ENCODE assay signal across 18 cellular contexts in genomic region chr14:65204056-65204455, GRCh38.
A peak's percentile ranks its signal among the peaks of the same experiment; 100 is the strongest.
DNase-seq lines count a peak whose midpoint lies in the region; ATAC-seq and TF ChIP-seq lines count a peak whose summit lies in the region.
"Had no signal": no experiment of that assay in that cellular context is flagged by ENCODE, and none has a peak within 500 bp of the region (broad histone marks: within the 10 kb centered on the region; RNA-seq: fewer than 3 reads in every experiment).

No MANE protein-coding gene starts in this region.

- H3K27me3 Mint-ChIP-seq in memory B cell (no peaks in the 10 kb centered on the region), Calu3 (ENCODE audit: unreplicated experiment) (no peaks in the 10 kb centered on the region)

- ATAC-seq in DND-41 (ENCODE audit: insufficient read depth, low read depth) (no peak), memory B cell (ENCODE audit: low read depth) (no peak), GM21619 (IDR thresholded peaks at IDR 0.05; ENCODE audit: unreplicated experiment) (no peak)
- ATAC-seq: CD8-positive, alpha-beta T cell; Panc1 had no signal

- peaks cover 48 to 56% (median 51%) of the 10 kb centered on the region in 10 experiments for H3K4me1 ChIP-seq in BLaER1 treated with 17β-estradiol and CSF1 and Interleukin-3, amounts not matched to agents 10 nM and 100 nM
- H3K4me1 ChIP-seq in DND-41 (ENCODE audit: insufficient read depth, low read length) (peaks cover 51% of the 10 kb centered on the region), OCI-LY3 (ENCODE audit: low read length) (peaks cover 45% of the 10 kb centered on the region)

- peaks cover 9 to 17% (median 14%) of the 10 kb centered on the region in 11 experiments; a peak in 20 of 22 replicates for H3K9me3 ChIP-seq in BLaER1 treated with 17β-estradiol and CSF1 and Interleukin-3, amounts not matched to agents 10 nM and 100 nM (replicated peaks in 1 of 11)
- H3K9me3 ChIP-seq in DND-41 (ENCODE audit: insufficient read depth, low read length, severe bottlenecking) (no peaks in the 10 kb centered on the region), OCI-LY3 (ENCODE audit: insufficient read depth, low read length) (peaks cover 5% of the 10 kb centered on the region; the same call in 1 of the 2 replicates)
- H3K9me3 ChIP-seq: SJSA1 had no signal

- H3K9ac ChIP-seq in BLaER1 treated with 17β-estradiol and CSF1 and Interleukin-3, amounts not matched to agents 10 nM and 100 nM: no peak overlapping the region
- H3K9ac ChIP-seq in DND-41 (ENCODE audit: low read depth, low read length): no peak overlapping the region
- H3K9ac ChIP-seq in OCI-LY3 (ENCODE audit: low read length): no peak overlapping the region

- TF ChIP-seq CTCF in DND-41 (IDR thresholded peaks at IDR 0.05; ENCODE audit: borderline replicate concordance, extremely low read depth, low read length, poor library complexity, severe bottlenecking): no peak
- no peak for TF ChIP-seq CTCF in OCI-LY3 (IDR thresholded peaks at IDR 0.05; ENCODE audit: low read depth, low read length)
- no peak for TF ChIP-seq CTCF in Calu3 (IDR thresholded peaks at IDR 0.05; ENCODE audit: unreplicated experiment)

- DNase-seq in DND-41 (no peak), memory B cell (ENCODE audit: low spot score in 2 of 2) (no peak), Calu3 (no peak), NCI-H2081 treated with DMSO at 0.1 percent for 48 hours (lab: John Stamatoyannopoulos, UW) (no peak)
- DNase-seq: AML-193; CD8-positive, alpha-beta T cell; H9; KBM-7; NCI-H1048; NCI-H1436; NCI-H1930; NCI-H345; NCI-H526 had no signal

- no peaks in the 10 kb centered on the region for H4K20me1 ChIP-seq in BLaER1 treated with 17β-estradiol and CSF1 and Interleukin-3, amounts not matched to agents 10 nM and 100 nM
- H4K20me1 ChIP-seq in DND-41 (ENCODE audit: insufficient read depth, low read length) (no peaks in the 10 kb centered on the region), OCI-LY3 (ENCODE audit: insufficient read depth, low read length) (peaks cover 12% of the 10 kb centered on the region)

- H3K4me3 ChIP-seq in BLaER1 treated with 17β-estradiol and CSF1 and Interleukin-3, amounts not matched to agents 10 nM and 100 nM: no peak overlapping the region
- H3K4me3 ChIP-seq in DND-41 (ENCODE audit: low read depth in 1 of 2, low read length in 2 of 2) (no peak overlapping the region), OCI-LY3 (ENCODE audit: low read length) (no peak overlapping the region)
- H3K4me3 ChIP-seq: SJSA1 had no signal

- CTCF ChIA-PET in Calu3 (lab: Charles Lee): no interaction called here

- H3K4me2 ChIP-seq in BLaER1 treated with 17β-estradiol and CSF1 and Interleukin-3, amounts not matched to agents 10 nM and 100 nM: peak overlapping the region; percentile 73 to 98 (median 89)
- no peak overlapping the region for H3K4me2 ChIP-seq in DND-41 (ENCODE audit: insufficient read depth, low read length)
- 0 out of 2 replicates have a peak overlapping the region, but pooled peaks have one; percentile 97 for H3K4me2 ChIP-seq in OCI-LY3 (ENCODE audit: low read length)

- no TSS peak for BruUV-seq in Calu3 (replicated peaks; lab: Mats Ljungman, UMichigan)

- H3K9me3 Mint-ChIP-seq in memory B cell (no peaks in the 10 kb centered on the region), Calu3 (ENCODE audit: low read depth, unreplicated experiment) (no peaks in the 10 kb centered on the region)

- H3K4me1 Mint-ChIP-seq in memory B cell (peaks cover 47% of the 10 kb centered on the region), Calu3 (ENCODE audit: low read depth, unreplicated experiment) (no peaks in the 10 kb centered on the region)

- H3K27ac ChIP-seq in BLaER1 treated with 17β-estradiol and CSF1 and Interleukin-3, amounts not matched to agents 10 nM and 100 nM: peak overlapping the region in 2 of 11 experiments; percentile 68 to 80; a peak in 1 of 22 replicates
- H3K27ac ChIP-seq in DND-41 (ENCODE audit: low read length) (peak overlapping the region; percentile 98), OCI-LY3 (ENCODE audit: low read length) (no peak overlapping the region)
- H3K27ac ChIP-seq: SJSA1 had no signal

- H2AFZ ChIP-seq in DND-41 (ENCODE audit: low read depth, low read length) (no peak overlapping the region), OCI-LY3 (ENCODE audit: low read depth, low read length) (no peak overlapping the region)

- peak overlapping the region; percentile 94 for H3K27ac Mint-ChIP-seq in memory B cell
- H3K27ac Mint-ChIP-seq in Calu3 (ENCODE audit: unreplicated experiment): no peak overlapping the region
- H3K27ac Mint-ChIP-seq: CD8-positive, alpha-beta T cell; H9 had no signal

- H3K27me3 ChIP-seq in BLaER1 treated with 17β-estradiol and CSF1 and Interleukin-3, amounts not matched to agents 10 nM and 100 nM: no peaks in the 10 kb centered on the region
- H3K27me3 ChIP-seq in DND-41 (ENCODE audit: insufficient read depth, low read length, poor library complexity) (no peaks in the 10 kb centered on the region), OCI-LY3 (ENCODE audit: low read depth, low read length) (peaks cover 66% of the 10 kb centered on the region)
- H3K27me3 ChIP-seq: SJSA1 had no signal

- H3K4me3 Mint-ChIP-seq in memory B cell: no peak overlapping the region
- H3K4me3 Mint-ChIP-seq in Calu3 (ENCODE audit: low read depth, unreplicated experiment): no peak overlapping the region
- H3K4me3 Mint-ChIP-seq: CD8-positive, alpha-beta T cell; H9 had no signal

- no peaks in the 10 kb centered on the region for H3K79me2 ChIP-seq in DND-41 (ENCODE audit: insufficient read depth, low read length)
- H3K79me2 ChIP-seq in OCI-LY3 (ENCODE audit: low read length): no peaks in the 10 kb centered on the region

- H3K36me3 Mint-ChIP-seq in memory B cell: no peaks in the 10 kb centered on the region
- H3K36me3 Mint-ChIP-seq in Calu3 (ENCODE audit: insufficient read depth, unreplicated experiment): no peaks in the 10 kb centered on the region
- H3K36me3 Mint-ChIP-seq: CD8-positive, alpha-beta T cell had no signal

- intact Hi-C loops in Calu3 (cut with micrococcal nuclease; ENCODE audit: unreplicated experiment): no loop called here

- H3K36me3 ChIP-seq in BLaER1 treated with 17β-estradiol and CSF1 and Interleukin-3, amounts not matched to agents 10 nM and 100 nM: no peaks in the 10 kb centered on the region
- H3K36me3 ChIP-seq in DND-41 (ENCODE audit: insufficient read depth, low read length) (no peaks in the 10 kb centered on the region), OCI-LY3 (replicated peaks; ENCODE audit: low read depth, low read length) (no peaks in the 10 kb centered on the region)
- H3K36me3 ChIP-seq: SJSA1 had no signal
